Comparison of ENCODE assay signal across 20 cellular contexts in genomic region chr3:45491344-45491743, GRCh38.
A peak's percentile ranks its signal among the peaks of the same experiment; 100 is the strongest.
DNase-seq lines count a peak whose midpoint lies in the region; ATAC-seq lines count a peak whose summit lies in the region.
"Had no signal": no experiment of that assay in that cellular context is flagged by ENCODE, and none has a peak within 500 bp of the region (broad histone marks: within the 10 kb centered on the region; RNA-seq: fewer than 3 reads in every experiment).

No MANE protein-coding gene starts in this region.

- peak; percentile 28 to 30 for ATAC-seq in activated CD4-positive, CD25-positive, alpha-beta regulatory T cell treated with anti-CD3 and anti-CD28 coated beads, Interleukin-2, amount 50 U/mL, for 24 hours
- no peak for ATAC-seq in GM21717 (IDR thresholded peaks at IDR 0.05; ENCODE audit: unreplicated experiment)

- DNase-seq in activated CD4-positive, CD25-positive, alpha-beta regulatory T cell treated with anti-CD3 and anti-CD28 coated beads, Interleukin-2, amount 50 U/mL, for 72 hours, result no peak
- peak; percentile 19 for DNase-seq in stimulated activated naive CD4-positive, alpha-beta T cell treated with Interleukin-2 at 50 U/mL for 16 hours (lab: John Stamatoyannopoulos, UW)
- no peak for DNase-seq in stimulated activated naive CD4-positive, alpha-beta T cell (lab: John Stamatoyannopoulos, UW)
- peak; percentile 8 for DNase-seq in stimulated activated CD4-positive, alpha-beta T cell treated with anti-CD3 and anti-CD28 coated beads, Interleukin-12 subunit alpha, Interleukin-12 subunit beta, amount 100 ng/mL, for 4 hours
- DNase-seq in NCI-H1048 (lab: John Stamatoyannopoulos, UW), result no peak
- DNase-seq in globus pallidus (ENCODE audit: low spot score), result no peak
- DNase-seq: 8988T; DMS79 treated with DMSO at 0.1 percent for 48 hours; effector memory CD4-positive, alpha-beta T cell; esophagus squamous epithelium; GOT3; mesenchymal stem cell; MG63; naive B cell; NCI-H748 treated with DMSO at 0.1 percent for 48 hours; retina; SHP77 treated with DMSO at 0.1 percent for 48 hours; spleen had no signal

Comparison
In these comparisons a context has a peak if more than half of its experiments do, and no peak if none do; other contexts are left out.
1. DNase-seq: peak in stimulated activated naive CD4-positive, alpha-beta T cell treated with Interleukin-2 at 50 U/mL for 16 hours (single experiment) and stimulated activated CD4-positive, alpha-beta T cell treated with anti-CD3 and anti-CD28 coated beads, Interleukin-12 subunit alpha, Interleukin-12 subunit beta, amount 100 ng/mL, for 4 hours (single experiment); none in activated CD4-positive, CD25-positive, alpha-beta regulatory T cell treated with anti-CD3 and anti-CD28 coated beads, Interleukin-2, amount 50 U/mL, for 72 hours (single experiment), stimulated activated naive CD4-positive, alpha-beta T cell (0 of 6), NCI-H1048 (single experiment) and globus pallidus (single experiment).